16 cellular contexts compared by ENCODE assay signal in genomic region chr20:47949230-47949629, GRCh38.
"Had no signal": no experiment of that assay in that cellular context is flagged by ENCODE, and none has a peak within 500 bp of the region (broad histone marks: within the 10 kb centered on the region; RNA-seq: fewer than 3 reads in every experiment).

No MANE protein-coding gene starts in this region.

- H3K9me3 Mint-ChIP-seq: activated naive CD4-positive, alpha-beta T cell treated with anti-CD3 and anti-CD28 coated beads for 36 hours; activated naive CD8-positive, alpha-beta T cell treated with anti-CD3 and anti-CD28 coated beads, Interleukin-2, amount 50 U/mL, for 24 hours; activated T-helper 2 cell treated with anti-CD3 and anti-CD28 coated beads, Interferon-gamma antibody, Interleukin-2, Interleukin-4, amounts not matched to agents 10 μg/mL and 5 μg/mL and 100 μg/mL, durations not matched to agents 14 hours and 24 hours and 36 hours; T-cell had no signal

- H3K4me1 Mint-ChIP-seq: activated naive CD8-positive, alpha-beta T cell treated with anti-CD3 and anti-CD28 coated beads, Interleukin-2, amount 50 U/mL, for 24 hours; T-cell had no signal

- ATAC-seq: activated naive CD8-positive, alpha-beta T cell treated with anti-CD3 and anti-CD28 coated beads, Interleukin-2, amount 50 U/mL, for 24 hours; left colon; lower lobe of right lung; stimulated activated naive B cell treated with anti-CD40 and anti-IgM and Interleukin-4, amounts not matched to agents 10 μg/mL and 1 μg/mL and 100 μg/mL, for 72 hours; T-cell had no signal

- DNase-seq: activated CD4-positive, CD25-positive, alpha-beta regulatory T cell treated with anti-CD3 and anti-CD28 coated beads, Interleukin-2, amount 50 U/mL, for 72 hours; activated naive CD4-positive, alpha-beta T cell treated with anti-CD3 and anti-CD28 coated beads for 36 hours; activated naive CD8-positive, alpha-beta T cell treated with anti-CD3 and anti-CD28 coated beads, Interleukin-2, amount 50 U/mL, for 24 hours; activated T-cell treated with anti-CD3 and anti-CD28 coated beads for 4 hours; foreskin melanocyte; heart left ventricle; left colon; lower lobe of right lung; stimulated activated CD4-positive, alpha-beta T cell treated with anti-CD3 and anti-CD28 coated beads, Interleukin-2, amount 100 ng/mL, for 48 hours; stimulated activated naive B cell treated with anti-CD40 and anti-IgM and Interleukin-4, amounts not matched to agents 10 μg/mL and 1 μg/mL and 100 μg/mL, for 72 hours; T-cell; T-helper 9 cell; thyroid gland had no signal

- H3K27ac ChIP-seq: ascending aorta, heart left ventricle, lower lobe of right lung, parathyroid adenoma, thyroid gland had no signal

- H2AFZ ChIP-seq: parathyroid adenoma had no signal

- H3K36me3 Mint-ChIP-seq: stimulated activated naive B cell treated with anti-CD40 and anti-IgM and Interleukin-4, amounts not matched to agents 10 μg/mL and 1 μg/mL and 100 μg/mL, for 72 hours; T-cell had no signal

- H3K9me3 ChIP-seq: ascending aorta, heart left ventricle, lower lobe of right lung, thyroid gland had no signal

- H3K36me3 ChIP-seq: ascending aorta, heart left ventricle, lower lobe of right lung, thyroid gland had no signal

- H3K9ac ChIP-seq: parathyroid adenoma had no signal

- H3K27ac Mint-ChIP-seq: activated naive CD4-positive, alpha-beta T cell treated with anti-CD3 and anti-CD28 coated beads for 36 hours; activated naive CD8-positive, alpha-beta T cell treated with anti-CD3 and anti-CD28 coated beads, Interleukin-2, amount 50 U/mL, for 24 hours; activated T-helper 2 cell treated with anti-CD3 and anti-CD28 coated beads, Interferon-gamma antibody, Interleukin-2, Interleukin-4, amounts not matched to agents 10 μg/mL and 5 μg/mL and 100 μg/mL, durations not matched to agents 14 hours and 24 hours and 36 hours; stimulated activated naive B cell treated with anti-CD40 and anti-IgM and Interleukin-4, amounts not matched to agents 10 μg/mL and 1 μg/mL and 100 μg/mL, for 72 hours; T-cell had no signal

- H3K4me3 ChIP-seq: ascending aorta, heart left ventricle, lower lobe of right lung, thyroid gland had no signal

- H3K79me2 ChIP-seq: parathyroid adenoma had no signal

- H3K4me1 ChIP-seq: ascending aorta, lower lobe of right lung, parathyroid adenoma, thyroid gland had no signal

- H3K27me3 ChIP-seq: ascending aorta, thyroid gland had no signal

- H3K4me3 Mint-ChIP-seq: activated naive CD4-positive, alpha-beta T cell treated with anti-CD3 and anti-CD28 coated beads for 36 hours; activated naive CD8-positive, alpha-beta T cell treated with anti-CD3 and anti-CD28 coated beads, Interleukin-2, amount 50 U/mL, for 24 hours; stimulated activated naive B cell treated with anti-CD40 and anti-IgM and Interleukin-4, amounts not matched to agents 10 μg/mL and 1 μg/mL and 100 μg/mL, for 72 hours; T-cell had no signal
